Comparison of ENCODE assay signal across 10 cellular contexts in the genomic region with DNA sequence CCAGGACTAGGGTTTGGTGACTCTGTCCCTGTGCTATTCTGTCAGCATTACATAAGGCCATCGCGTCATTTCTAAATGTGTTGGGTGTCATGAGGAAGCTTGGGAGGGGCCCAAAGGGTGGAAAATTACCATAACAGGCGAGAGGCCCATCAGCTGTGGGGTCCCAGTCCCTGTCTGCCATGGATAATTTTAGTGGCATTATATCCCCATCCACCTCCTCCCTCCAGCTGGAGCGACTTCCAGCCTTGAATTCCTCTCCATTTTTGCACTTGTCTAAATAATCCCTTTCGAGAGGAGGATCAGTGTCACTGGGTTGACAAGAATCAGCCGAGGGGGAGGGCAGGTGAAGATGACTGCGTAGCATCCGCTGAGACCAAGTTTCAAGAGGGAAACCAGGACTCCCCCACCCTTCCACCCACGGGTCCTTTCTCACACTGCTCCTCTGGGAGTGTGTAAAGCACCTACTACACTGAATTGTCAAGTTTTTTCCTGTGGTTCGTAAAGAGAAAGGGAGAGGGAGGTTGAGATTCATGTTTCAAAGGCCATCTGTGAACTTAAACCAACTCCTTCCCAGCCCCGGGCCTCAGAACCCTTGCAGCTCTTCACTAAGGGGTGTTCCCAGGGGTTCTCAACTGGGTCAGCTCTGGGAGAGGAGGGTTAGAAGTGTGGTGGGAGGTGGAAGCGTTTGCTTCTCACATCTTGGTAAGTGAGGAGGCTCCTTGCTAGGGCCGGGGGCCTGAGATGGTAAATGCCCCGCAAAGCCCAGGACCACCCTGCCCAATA. TPM values are rescaled to one million over a fixed set of nuclear protein-coding genes. Genes with fewer than 3 reads are reported as not detected.
A peak's percentile ranks its signal among the peaks of the same experiment; 100 is the strongest.
DNase-seq lines count a peak whose midpoint lies in the region; ATAC-seq and TF ChIP-seq lines count a peak whose summit lies in the region.
"Had no signal": no experiment of that assay in that cellular context is flagged by ENCODE, and none has a peak within 500 bp of the region (broad histone marks: within the 10 kb centered on the region; RNA-seq: fewer than 3 reads in every experiment).

No MANE protein-coding gene starts in this region.

- no peak overlapping the region for H2AFZ ChIP-seq in smooth muscle cell (ENCODE audit: low read depth)
- no peak overlapping the region for H2AFZ ChIP-seq in MM.1S (ENCODE audit: low read length)
- H2AFZ ChIP-seq: parathyroid adenoma had no signal

- H3K36me3 Mint-ChIP-seq in type B pancreatic cell, result peaks cover 21% of the 10 kb centered on the region

- peak; percentile 20 for TF ChIP-seq POLR2A in GM15510 (IDR thresholded peaks at IDR 0.05; ENCODE audit: borderline replicate concordance, extremely low read depth, insufficient read length)

- H3K4me1 Mint-ChIP-seq in type B pancreatic cell (ENCODE audit: unreplicated experiment), result peaks cover 29% of the 10 kb centered on the region

- H3K9me3 Mint-ChIP-seq in type B pancreatic cell, result no peaks in the 10 kb centered on the region

- H3K4me2 ChIP-seq in smooth muscle cell, result no peak overlapping the region
- H3K4me2 ChIP-seq in MM.1S (ENCODE audit: low read depth, low read length), result no peak overlapping the region

- H3K79me2 ChIP-seq in smooth muscle cell (ENCODE audit: low read depth), result no peaks in the 10 kb centered on the region
- H3K79me2 ChIP-seq in MM.1S (ENCODE audit: low read length), result no peaks in the 10 kb centered on the region
- H3K79me2 ChIP-seq: parathyroid adenoma had no signal

- 91% methylated on average over 14 of the region's 14 CpGs for WGBS in smooth muscle cell (ENCODE audit: low lambda C conversion rate)

- DNase-seq in right atrium auricular region (ENCODE audit: low spot score), result peak; percentile 59
- no peak for DNase-seq in substantia nigra (lab: John Stamatoyannopoulos, UW)
- no peak for DNase-seq in type B pancreatic cell (ENCODE audit: extremely low spot score, unreplicated experiment)
- DNase-seq in smooth muscle cell (lab: John Stamatoyannopoulos, UW; ENCODE audit: unreplicated experiment), result no peak
- no peak for DNase-seq in MM.1S
- DNase-seq: NCI-H526 treated with DMSO at 0.1 percent for 48 hours had no signal

- H3K9me2 ChIP-seq in MM.1S (replicated peaks; ENCODE audit: insufficient read depth, low read length), result no peaks in the 10 kb centered on the region

- H3K4me3 ChIP-seq in right atrium auricular region (no peak overlapping the region), smooth muscle cell (no peak overlapping the region), MM.1S (ENCODE audit: low read length) (no peak overlapping the region)

- H3K4me1 ChIP-seq in right atrium auricular region (peaks cover 0 to 39% of the 10 kb centered on the region in 2 donors), smooth muscle cell (ENCODE audit: low read depth) (peaks cover 9% of the 10 kb centered on the region), MM.1S (ENCODE audit: low read length) (no peaks in the 10 kb centered on the region)
- H3K4me1 ChIP-seq: parathyroid adenoma had no signal

- ATAC-seq in GM19463 (IDR thresholded peaks at IDR 0.05; ENCODE audit: unreplicated experiment) (peak; percentile 56), HG03139 (IDR thresholded peaks at IDR 0.05; ENCODE audit: unreplicated experiment) (peak; percentile 46)

- H3F3A ChIP-seq in smooth muscle cell (ENCODE audit: low read depth) (no peaks in the 10 kb centered on the region), MM.1S (ENCODE audit: insufficient read depth, low read length) (no peaks in the 10 kb centered on the region)

- no peaks in the 10 kb centered on the region for H4K20me1 ChIP-seq in smooth muscle cell (ENCODE audit: low read depth)
- H4K20me1 ChIP-seq in MM.1S (ENCODE audit: insufficient read depth, low read length), result no peaks in the 10 kb centered on the region

- no peaks in the 10 kb centered on the region for H3K27me3 Mint-ChIP-seq in type B pancreatic cell

- no peaks in the 10 kb centered on the region for H3K36me3 ChIP-seq in right atrium auricular region
- H3K36me3 ChIP-seq in smooth muscle cell (ENCODE audit: low read depth), result no peaks in the 10 kb centered on the region
- no peaks in the 10 kb centered on the region for H3K36me3 ChIP-seq in MM.1S (replicated peaks; ENCODE audit: insufficient read depth, low read length)

- peak overlapping the region; percentile 77 to 91 for H3K27ac ChIP-seq in right atrium auricular region
- H3K27ac ChIP-seq in substantia nigra (ENCODE audit: low read depth, low read length, poor library complexity, severe bottlenecking), result no peak overlapping the region
- H3K27ac ChIP-seq in smooth muscle cell (ENCODE audit: low read depth), result no peak overlapping the region
- no peak overlapping the region for H3K27ac ChIP-seq in MM.1S (ENCODE audit: low read length)
- H3K27ac ChIP-seq: parathyroid adenoma had no signal

- no peak overlapping the region for H3K4me3 Mint-ChIP-seq in type B pancreatic cell

- no peaks in the 10 kb centered on the region for H3K9me3 ChIP-seq in right atrium auricular region
- H3K9me3 ChIP-seq in smooth muscle cell (replicated peaks; ENCODE audit: low read depth), result no peaks in the 10 kb centered on the region
- H3K9me3 ChIP-seq in MM.1S (replicated peaks; ENCODE audit: insufficient read depth, low read length), result no peaks in the 10 kb centered on the region

- H3K27ac Mint-ChIP-seq in type B pancreatic cell, result no peak overlapping the region

- TF ChIP-seq CTCF in right atrium auricular region (IDR thresholded peaks at IDR 0.05) (no peak), type B pancreatic cell (conservative IDR thresholded peaks at IDR 0.05) (no peak), smooth muscle cell (IDR thresholded peaks at IDR 0.05; ENCODE audit: borderline replicate concordance, insufficient read depth, poor library complexity, severe bottlenecking) (no peak), MM.1S (IDR thresholded peaks at IDR 0.05; ENCODE audit: low read length) (no peak)

- no peaks in the 10 kb centered on the region for H3K27me3 ChIP-seq in right atrium auricular region
- H3K27me3 ChIP-seq in smooth muscle cell (ENCODE audit: low read depth), result no peaks in the 10 kb centered on the region
- no peaks in the 10 kb centered on the region for H3K27me3 ChIP-seq in MM.1S (replicated peaks; ENCODE audit: insufficient read depth, low read length)

- no peak overlapping the region for H3K9ac ChIP-seq in smooth muscle cell (ENCODE audit: low read depth)
- no peak overlapping the region for H3K9ac ChIP-seq in MM.1S (ENCODE audit: low read length)
- H3K9ac ChIP-seq: parathyroid adenoma had no signal

RNA-seq across cellular contexts. Expression of gene VASH2, which starts 29.2 kb away (rescaled TPM):
- under 1 TPM; 0.47 to 0.82 TPM for total RNA-seq in right atrium auricular region
- total RNA-seq in type B pancreatic cell (ENCODE audit: low replicate concordance), result 3.5 and 27.4 TPM in 2 replicates
- total RNA-seq in smooth muscle cell, result 8.9 and 16.0 TPM in 2 replicates
- 6.7 and 6.9 TPM in 2 replicates for polyA plus RNA-seq in smooth muscle cell

RNA-seq across cellular contexts. Expression of gene ANGEL2, which starts 36.1 kb away (rescaled TPM):
- total RNA-seq in right atrium auricular region (10 to 100 TPM; 16.9 to 21.6 TPM), type B pancreatic cell (ENCODE audit: low replicate concordance) (22.2 and 36.0 TPM in 2 replicates), smooth muscle cell (29.7 and 34.7 TPM in 2 replicates)
- 13.1 and 14.9 TPM in 2 replicates for polyA plus RNA-seq in smooth muscle cell

Comparison
In these comparisons a context has a peak if more than half of its experiments do, and no peak if none do; other contexts are left out.
1. H3K27ac ChIP-seq: peak in right atrium auricular region (2 of 2); none in substantia nigra (single experiment), smooth muscle cell (single experiment) and MM.1S (single experiment).